8 cellular contexts compared by ENCODE assay signal in genomic region chr10:62726142-62726541, GRCh38.
A peak's percentile ranks its signal among the peaks of the same experiment; 100 is the strongest.
DNase-seq lines count a peak whose midpoint lies in the region; ATAC-seq lines count a peak whose summit lies in the region.

No MANE protein-coding gene starts in this region.

- no peak overlapping the region for H3K27ac Mint-ChIP-seq in immature natural killer cell

- peaks cover 25 to 42% of the 10 kb centered on the region in 2 donors for H3K4me1 Mint-ChIP-seq in immature natural killer cell

- H3K9me3 Mint-ChIP-seq in immature natural killer cell, result no peaks in the 10 kb centered on the region

- peak; percentile 92 for ATAC-seq in GM19023 (IDR thresholded peaks at IDR 0.05; ENCODE audit: unreplicated experiment)
- ATAC-seq in HG02759 (IDR thresholded peaks at IDR 0.05; ENCODE audit: unreplicated experiment), result peak; percentile 98

- H3K4me3 Mint-ChIP-seq in immature natural killer cell, result no peak overlapping the region

- H3K27me3 Mint-ChIP-seq in immature natural killer cell (ENCODE audit: low read depth in 3 of 3), result peaks cover 0 to 6% (median 2%) of the 10 kb centered on the region in 3 donors

- peak; percentile 66 to 76 for DNase-seq in activated CD4-positive, alpha-beta T cell treated with anti-CD3 and anti-CD28 coated beads, Interleukin-2, amount 50 U/mL, for 48 hours
- peak; percentile 39 to 75 for DNase-seq in stimulated activated CD4-positive, alpha-beta T cell treated with anti-CD3 and anti-CD28 coated beads, Interleukin-4, amount 100 ng/mL, for 4 hours
- no peak for DNase-seq in NAMALWA (ENCODE audit: low spot score)
- DNase-seq in COR-L47 (lab: John Stamatoyannopoulos, UW), result no peak
- no peak for DNase-seq in islet precursor cell
- DNase-seq in immature natural killer cell, result no peak

- H3K36me3 Mint-ChIP-seq in immature natural killer cell, result peaks cover 0 to 5% (median 0%) of the 10 kb centered on the region in 3 donors

Comparison
In these comparisons a context has a peak if more than half of its experiments do, and no peak if none do; other contexts are left out.
1. DNase-seq: peak in activated CD4-positive, alpha-beta T cell treated with anti-CD3 and anti-CD28 coated beads, Interleukin-2, amount 50 U/mL, for 48 hours (2 of 2) and stimulated activated CD4-positive, alpha-beta T cell treated with anti-CD3 and anti-CD28 coated beads, Interleukin-4, amount 100 ng/mL, for 4 hours (2 of 2); none in NAMALWA (single experiment), COR-L47 (single experiment), islet precursor cell (single experiment) and immature natural killer cell (0 of 3).